Comparison of ENCODE assay signal across 10 cellular contexts in the genomic region with DNA sequence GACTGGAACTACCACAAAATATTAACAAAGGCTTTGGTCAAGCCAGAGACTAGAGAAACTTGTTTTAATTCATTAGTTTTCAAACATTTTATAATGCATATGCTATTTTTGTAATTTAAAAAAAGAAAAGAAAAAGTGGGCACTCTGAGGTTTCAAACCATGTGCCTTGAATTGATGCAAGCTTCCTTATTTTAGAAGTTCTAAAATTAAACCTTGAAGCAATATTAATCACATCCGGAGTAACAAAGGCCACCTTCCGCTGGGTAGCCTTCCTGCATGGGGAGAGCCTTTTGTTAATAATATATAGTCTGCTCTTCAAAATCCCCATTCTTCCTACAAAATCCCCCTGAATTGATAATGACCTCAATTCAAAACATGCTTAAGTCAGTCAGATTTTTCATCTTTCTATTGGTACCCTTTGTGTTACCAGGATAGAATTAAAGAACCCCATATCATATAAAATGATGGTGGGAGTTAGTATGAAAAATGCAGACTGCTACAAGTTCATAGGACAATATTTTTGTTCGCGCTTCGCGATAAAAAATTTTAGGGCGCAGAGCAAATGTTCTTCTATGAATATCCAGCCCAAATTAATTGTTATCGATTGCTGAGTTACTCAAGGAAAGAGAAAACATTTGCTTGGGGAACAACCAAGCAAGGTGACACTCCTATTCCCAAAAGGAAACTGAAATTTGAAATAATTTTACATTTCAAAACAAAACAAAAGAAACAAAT. TPM values are rescaled to one million over a fixed set of nuclear protein-coding genes. Genes with fewer than 3 reads are reported as not detected.
DNase-seq lines count a peak whose midpoint lies in the region; ATAC-seq, FAIRE-seq and TF ChIP-seq lines count a peak whose summit lies in the region.
"Had no signal": no experiment of that assay in that cellular context is flagged by ENCODE, and none has a peak within 500 bp of the region (broad histone marks: within the 10 kb centered on the region; RNA-seq: fewer than 3 reads in every experiment).

No MANE protein-coding gene starts in this region.

- DNase-seq in GM12891 (ENCODE audit: insufficient read length, low spot score) (no peak), astrocyte (ENCODE audit: low read depth) (no peak), thyroid gland (no peak), cerebellum (ENCODE audit: low spot score) (no peak), NCI-H2029 (lab: John Stamatoyannopoulos, UW) (no peak), HT-29 (ENCODE audit: low spot score) (no peak)
- DNase-seq: DND-41, right lobe of liver had no signal

- H3K4me3 Mint-ChIP-seq in astrocyte (ENCODE audit: unreplicated experiment), result no peak overlapping the region

- no peak overlapping the region for H3K4me3 ChIP-seq in astrocyte (ENCODE audit: insufficient read depth, low read depth, low read length)
- no peak overlapping the region for H3K4me3 ChIP-seq in thyroid gland (replicated peaks in 1 of 3)
- H3K4me3 ChIP-seq: right lobe of liver had no signal

- H2AFZ ChIP-seq in astrocyte (ENCODE audit: low read depth, low read length), result no peak overlapping the region

- H3K27me3 ChIP-seq in astrocyte (ENCODE audit: insufficient read depth, low read length) (no peaks in the 10 kb centered on the region), thyroid gland (no peaks in the 10 kb centered on the region)
- H3K27me3 ChIP-seq: right lobe of liver had no signal

- no peak for TF ChIP-seq POLR2A in GM12891 (IDR thresholded peaks at IDR 0.05; ENCODE audit: low read depth, low read length)
- no peak for TF ChIP-seq POLR2A in thyroid gland (IDR thresholded peaks at IDR 0.05)

- peaks cover 11% of the 10 kb centered on the region for H3K4me1 Mint-ChIP-seq in astrocyte (ENCODE audit: low read depth, unreplicated experiment)

- H3K36me3 ChIP-seq in astrocyte (ENCODE audit: insufficient read depth, low read length) (peaks cover 3% of the 10 kb centered on the region), thyroid gland (no peaks in the 10 kb centered on the region)
- H3K36me3 ChIP-seq: right lobe of liver had no signal

- H3K9me3 Mint-ChIP-seq in astrocyte (ENCODE audit: unreplicated experiment), result peaks cover 1% of the 10 kb centered on the region

- H3K79me2 ChIP-seq in astrocyte (ENCODE audit: insufficient read depth, low read length), result peaks cover 19% of the 10 kb centered on the region

- no peak overlapping the region for H3K9ac ChIP-seq in astrocyte (ENCODE audit: low read length)

- H3K27ac ChIP-seq in astrocyte (ENCODE audit: low read depth, low read length) (no peak overlapping the region), thyroid gland (no peak overlapping the region)

- peak; percentile 63 for ATAC-seq in GM21423 (IDR thresholded peaks at IDR 0.05; ENCODE audit: unreplicated experiment)
- peak; percentile 72 for ATAC-seq in HG03432 (IDR thresholded peaks at IDR 0.05; ENCODE audit: unreplicated experiment)

- H3K9me3 ChIP-seq in astrocyte (ENCODE audit: insufficient read depth, low read depth, low read length), result no peaks in the 10 kb centered on the region
- H3K9me3 ChIP-seq in thyroid gland, result no peaks in the 10 kb centered on the region
- H3K9me3 ChIP-seq: right lobe of liver had no signal

- H4K20me1 ChIP-seq in astrocyte (ENCODE audit: insufficient read depth, low read length), result peaks cover under 1% of the 10 kb centered on the region

- H3K4me1 ChIP-seq in astrocyte (ENCODE audit: insufficient read depth, low read length) (peaks cover 16% of the 10 kb centered on the region), thyroid gland (peaks cover 0 to 10% of the 10 kb centered on the region in 2 donors)
- H3K4me1 ChIP-seq: right lobe of liver had no signal

- H3K27ac Mint-ChIP-seq in astrocyte (ENCODE audit: unreplicated experiment), result no peak overlapping the region

- peak overlapping the region; percentile 2 for H3K4me2 ChIP-seq in astrocyte (ENCODE audit: low read length)

- no peaks in the 10 kb centered on the region for H3K27me3 Mint-ChIP-seq in astrocyte (ENCODE audit: low read depth, unreplicated experiment)

- intact Hi-C loops in thyroid gland (cut with DNase I), result no loop called here

- H3K36me3 Mint-ChIP-seq in astrocyte (ENCODE audit: low read depth, unreplicated experiment), result peaks cover 16% of the 10 kb centered on the region

- FAIRE-seq in GM12891 (lab: Jason Lieb, UNC) (peak; percentile 9), astrocyte (lab: Jason Lieb, UNC) (no peak)

- no peak for TF ChIP-seq CTCF in astrocyte (IDR thresholded peaks at IDR 0.05; ENCODE audit: insufficient read depth, low read depth, low read length)
- no peak for TF ChIP-seq CTCF in thyroid gland (IDR thresholded peaks at IDR 0.05)

- WGBS in thyroid gland, 2 donors, result 85 to 91% methylated on average over 8 of the region's 8 CpGs

TF ChIP-seq in GM12891, 5 proteins besides CTCF, POLR2A, EP300 and RAD21:
- no peak for TF ChIP-seq POLR2AphosphoS5 (IDR thresholded peaks at IDR 0.05; ENCODE audit: low read depth, low read length)
- no peak for TF ChIP-seq PAX5 (IDR thresholded peaks at IDR 0.05; ENCODE audit: insufficient read depth, low read length, severe bottlenecking)
- no peak for TF ChIP-seq TAF1 (IDR thresholded peaks at IDR 0.05; ENCODE audit: low read depth, low read length)
- no peak for TF ChIP-seq SPI1 (IDR thresholded peaks at IDR 0.05; ENCODE audit: low read depth, low read length)
- TF ChIP-seq POU2F2 (IDR thresholded peaks at IDR 0.05; ENCODE audit: low read depth, low read length), result no peak

RNA-seq across cellular contexts. Expression of a gene that starts 30.6 kb away (rescaled TPM):
- 0.30 TPM for polyA plus RNA-seq in GM12891 (2012; ENCODE audit: low read depth, missing spikeins)
- not detected in 2 replicates for total RNA-seq in astrocyte
- under 1 TPM in 1 of 4 donors, not detected in 3; 0.27 TPM for total RNA-seq in thyroid gland
- not detected for total RNA-seq in cerebellum
- total RNA-seq in HT-29 (2014; rRNA removed; shearing (Covaris generic)), result not detected in 2 replicates
- total RNA-seq: right lobe of liver had no signal
